ENCODE assay signal across 8 cellular contexts in the genomic region with DNA sequence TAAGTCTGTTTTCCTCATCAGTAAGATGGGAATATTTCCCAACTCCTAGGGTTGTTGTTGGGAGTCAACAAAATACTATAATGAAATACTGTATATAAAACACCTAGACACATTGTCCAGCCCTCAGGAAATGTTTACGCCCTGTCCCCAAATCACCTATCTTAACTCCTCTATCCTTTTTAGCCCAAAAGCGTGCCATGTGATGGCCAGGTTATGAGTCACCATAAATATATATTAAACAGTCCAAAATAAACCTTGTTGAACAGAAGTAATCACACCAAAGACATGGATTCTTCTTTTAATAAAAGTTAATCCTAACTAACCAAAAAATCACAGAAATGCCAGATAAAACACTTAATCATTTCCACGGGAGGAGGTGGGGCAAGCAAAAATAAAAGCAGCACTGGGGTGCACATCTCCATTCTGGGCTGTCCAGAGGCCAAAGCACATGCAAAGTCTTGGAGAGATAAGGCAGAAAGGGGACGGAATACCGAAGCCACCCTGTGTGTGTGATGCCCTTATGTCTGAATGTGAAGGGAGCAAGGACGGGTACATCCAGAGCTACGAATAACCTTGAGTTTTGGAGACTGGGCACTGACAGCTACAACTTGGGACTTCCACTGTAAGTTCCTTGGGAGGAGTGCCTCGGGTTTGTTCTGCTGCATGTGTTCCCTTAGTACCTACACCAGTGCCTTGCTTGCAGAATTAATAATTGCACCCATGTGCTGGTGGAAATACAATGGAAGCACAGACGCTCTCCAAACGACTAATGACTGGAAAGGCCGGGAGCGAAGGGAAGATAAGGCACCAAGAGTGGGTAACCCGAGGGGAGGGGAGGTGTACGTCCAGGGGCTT. TPM values are rescaled to one million over a fixed set of nuclear protein-coding genes. Genes with fewer than 3 reads are reported as not detected.
DNase-seq lines count a peak whose midpoint lies in the region; ATAC-seq and TF ChIP-seq lines count a peak whose summit lies in the region.

No MANE protein-coding gene starts in this region.

- H3K4me1 ChIP-seq in CD4-positive, CD25-positive, alpha-beta regulatory T cell (ENCODE audit: control insufficient read depth, insufficient read depth, low read length, poor library complexity, severe bottlenecking), result peaks cover 41% of the 10 kb centered on the region

- peak in 1 of 3 donors; percentile 10 for DNase-seq in CD4-positive, CD25-positive, alpha-beta regulatory T cell
- peak; percentile 28 for DNase-seq in LNCaP clone FGC (ENCODE audit: low read depth)
- no peak for DNase-seq in dorsolateral prefrontal cortex
- DNase-seq in HuH-7 (ENCODE audit: low spot score), result no peak
- DNase-seq in ureter (ENCODE audit: low spot score), result no peak
- no peak for DNase-seq in LoVo (ENCODE audit: low spot score)

- peaks cover 21% of the 10 kb centered on the region for H3K36me3 ChIP-seq in CD4-positive, CD25-positive, alpha-beta regulatory T cell (ENCODE audit: control insufficient read depth, insufficient read depth, low read length)

- H3K27ac Mint-ChIP-seq in CD4-positive, CD25-positive, alpha-beta regulatory T cell, result peak overlapping the region; percentile 75 to 98 (median 96)
- peak overlapping the region; percentile 76 to 92 (median 90) for H3K27ac Mint-ChIP-seq in nephron

- peaks cover 9% of the 10 kb centered on the region for H3K36me3 Mint-ChIP-seq in CD4-positive, CD25-positive, alpha-beta regulatory T cell
- H3K36me3 Mint-ChIP-seq in nephron (ENCODE audit: low read depth), result peaks cover 8% of the 10 kb centered on the region

- TF ChIP-seq CTCF in LNCaP clone FGC (IDR thresholded peaks at IDR 0.05; ENCODE audit: control insufficient read depth, extremely low read depth, insufficient read depth), result no peak
- TF ChIP-seq CTCF in dorsolateral prefrontal cortex (IDR thresholded peaks at IDR 0.05 in 54 of 56, conservative IDR thresholded peaks at IDR 0.05 in 2 of 56; ENCODE audit: low read depth in 1 of 56, partially characterized antibody in 56 of 56), result no peak
- TF ChIP-seq CTCF in nephron (IDR thresholded peaks at IDR 0.05; ENCODE audit: unreplicated experiment in 3 of 3), result no peak

- H3K27ac ChIP-seq in CD4-positive, CD25-positive, alpha-beta regulatory T cell (ENCODE audit: insufficient read depth, low read length, poor library complexity, severe bottlenecking), result peak overlapping the region; percentile 97
- peak overlapping the region in 24 of 59 donors; percentile 3 to 92 (median 84) for H3K27ac ChIP-seq in dorsolateral prefrontal cortex

- no peaks in the 10 kb centered on the region for H3K27me3 Mint-ChIP-seq in CD4-positive, CD25-positive, alpha-beta regulatory T cell
- no peaks in the 10 kb centered on the region for H3K27me3 Mint-ChIP-seq in nephron (ENCODE audit: low read depth)

- ATAC-seq in CD4-positive, CD25-positive, alpha-beta regulatory T cell (ENCODE audit: low read depth in 2 of 2), result no peak
- ATAC-seq in HG03442 (IDR thresholded peaks at IDR 0.05; ENCODE audit: unreplicated experiment), result no peak

- no peaks in the 10 kb centered on the region for H3K27me3 ChIP-seq in CD4-positive, CD25-positive, alpha-beta regulatory T cell (ENCODE audit: control insufficient read depth, insufficient read depth, low read length)
- no peaks in the 10 kb centered on the region for H3K27me3 ChIP-seq in dorsolateral prefrontal cortex

- H3K4me1 Mint-ChIP-seq in CD4-positive, CD25-positive, alpha-beta regulatory T cell, result peaks cover 20 to 55% (median 38%) of the 10 kb centered on the region in 4 donors
- H3K4me1 Mint-ChIP-seq in nephron, result peaks cover 36% of the 10 kb centered on the region

- peak overlapping the region; percentile 92 for H3K4me3 ChIP-seq in CD4-positive, CD25-positive, alpha-beta regulatory T cell (ENCODE audit: low read depth, low read length)
- H3K4me3 ChIP-seq in LNCaP clone FGC (ENCODE audit: low read depth, low read length) (peak overlapping the region; percentile 86), dorsolateral prefrontal cortex (peak overlapping the region; percentile 62 to 94 (median 85))

- peak overlapping the region; percentile 79 to 98 (median 94) for H3K4me3 Mint-ChIP-seq in CD4-positive, CD25-positive, alpha-beta regulatory T cell
- peak overlapping the region; percentile 90 to 98 (median 97) for H3K4me3 Mint-ChIP-seq in nephron

- no peaks in the 10 kb centered on the region for H3K9me3 Mint-ChIP-seq in CD4-positive, CD25-positive, alpha-beta regulatory T cell
- H3K9me3 Mint-ChIP-seq in nephron, result no peaks in the 10 kb centered on the region

- intact Hi-C loops in dorsolateral prefrontal cortex (cut with DNase I), result loop anchor here (5.0 to 10.0 kb wide), 4 partner anchors 47 to 140 kb away; partner anchors contain the start of gene STX3 (in 1 of the 2)

- no peaks in the 10 kb centered on the region for H3K9me3 ChIP-seq in CD4-positive, CD25-positive, alpha-beta regulatory T cell (ENCODE audit: control insufficient read depth in 2 of 2, low read length in 2 of 2)

RNA-seq across cellular contexts. Expression of gene OSBP, which starts 1.1 kb away (rescaled TPM):
- 50.9 TPM for total RNA-seq in CD4-positive, CD25-positive, alpha-beta regulatory T cell
- 10 to 100 TPM; 23.9 to 30.9 (median 27.3) TPM for polyA plus RNA-seq in CD4-positive, CD25-positive, alpha-beta regulatory T cell
- total RNA-seq in dorsolateral prefrontal cortex (10 to 100 TPM; 30.7 to 54.6 (median 42.6) TPM), ureter (73.1 TPM)

RNA-seq across cellular contexts. Expression of gene PATL1, which starts 54.3 kb away (rescaled TPM):
- 63.3 TPM for total RNA-seq in CD4-positive, CD25-positive, alpha-beta regulatory T cell
- polyA plus RNA-seq in CD4-positive, CD25-positive, alpha-beta regulatory T cell, result 1 to 10 TPM; 4.6 to 5.8 (median 5.3) TPM
- 10 to 100 TPM; 14.6 to 38.0 (median 20.9) TPM for total RNA-seq in dorsolateral prefrontal cortex
- 38.1 TPM for total RNA-seq in ureter
